8 cellular contexts compared by ENCODE assay signal in genomic region chr14:104563742-104564615, GRCh38. TPM values are rescaled to one million over a fixed set of nuclear protein-coding genes. Genes with fewer than 3 reads are reported as not detected.
A peak's percentile ranks its signal among the peaks of the same experiment; 100 is the strongest.
DNase-seq lines count a peak whose midpoint lies in the region; ATAC-seq and TF ChIP-seq lines count a peak whose summit lies in the region.

No MANE protein-coding gene starts in this region.

- ATAC-seq in gastroesophageal sphincter (peak; percentile 59), GM19467 (IDR thresholded peaks at IDR 0.05; ENCODE audit: unreplicated experiment) (no peak)

- DNase-seq in CD1c-positive myeloid dendritic cell (ENCODE audit: extremely low spot score) (peak; percentile 33), HT-29 (ENCODE audit: low spot score) (peak; percentile 68), RPMI8226 (peak; percentile 71), activated gamma-delta T cell (lab: John Stamatoyannopoulos, UW) (peak; percentile 30), ovary (peak; percentile 62 to 84 (median 81)), tibial nerve (ENCODE audit: low spot score in 2 of 2) (peak in 1 of 2 donors; percentile 60)

- H3K27ac ChIP-seq in gastroesophageal sphincter (no peak overlapping the region), ovary (no peak overlapping the region), tibial nerve (no peak overlapping the region)

- H3K36me3 ChIP-seq in gastroesophageal sphincter: no peaks in the 10 kb centered on the region
- H3K36me3 ChIP-seq in ovary: no peaks in the 10 kb centered on the region
- H3K36me3 ChIP-seq in tibial nerve: no peaks in the 10 kb centered on the region

- WGBS in gastroesophageal sphincter (ENCODE audit: low coverage in 1 of 2), 2 donors: 0 to 15% methylated on average over 5 of the region's 27 CpGs
- WGBS in ovary, 3 donors: 3 to 6% (median 6%) methylated on average over 27 of the region's 27 CpGs
- WGBS in tibial nerve, 2 donors: 2 to 7% methylated on average over 20 to 24 of the region's 27 CpGs

- H3K9me3 ChIP-seq in gastroesophageal sphincter (no peaks in the 10 kb centered on the region), ovary (no peaks in the 10 kb centered on the region), tibial nerve (no peaks in the 10 kb centered on the region)

- no peak for TF ChIP-seq POLR2A in gastroesophageal sphincter (IDR thresholded peaks at IDR 0.05)
- TF ChIP-seq POLR2A in ovary (IDR thresholded peaks at IDR 0.05): peak; percentile 21
- TF ChIP-seq POLR2A in tibial nerve (IDR thresholded peaks at IDR 0.05): no peak

- TF ChIP-seq EP300 in gastroesophageal sphincter (IDR thresholded peaks at IDR 0.05) (no peak), ovary (IDR thresholded peaks at IDR 0.05) (no peak), tibial nerve (IDR thresholded peaks at IDR 0.05) (no peak)

- H3K27me3 ChIP-seq in gastroesophageal sphincter (peaks cover 84% of the 10 kb centered on the region), ovary (no peaks in the 10 kb centered on the region), tibial nerve (peaks cover 0 to 39% of the 10 kb centered on the region in 2 donors)

- TF ChIP-seq CTCF in gastroesophageal sphincter (IDR thresholded peaks at IDR 0.05) (peak in 3 of 4 experiments; percentile 54 to 89 (median 84)), ovary (IDR thresholded peaks at IDR 0.05) (peak; percentile 79 to 92 (median 90)), tibial nerve (IDR thresholded peaks at IDR 0.05) (peak; percentile 64 to 89 (median 76))

- H3K4me3 ChIP-seq in gastroesophageal sphincter (no peak overlapping the region), ovary (no peak overlapping the region), tibial nerve (no peak overlapping the region)

- H3K4me1 ChIP-seq in gastroesophageal sphincter: peaks cover 0 to 12% (median 3%) of the 10 kb centered on the region in 3 donors
- H3K4me1 ChIP-seq in ovary (ENCODE audit: insufficient read depth): no peaks in the 10 kb centered on the region
- H3K4me1 ChIP-seq in tibial nerve: peaks cover 0 to 13% (median 0%) of the 10 kb centered on the region in 4 donors

- intact Hi-C loops in ovary (cut with DNase I): loop anchor here (2.0 to 10.0 kb wide), 4 partner anchors 427 to 487 kb away; partner anchors contain the start of genes KIF26A (in 2 of the 4) and ASPG (in 1 of the 4)

RNA-seq across cellular contexts. Expression of gene C14orf180, which starts 15.6 kb away (rescaled TPM):
- 0.38 and 1.5 TPM in 2 replicates for total RNA-seq in HT-29 (2014; rRNA removed; shearing (Covaris generic))
- total RNA-seq in gastroesophageal sphincter (under 1 TPM in 2 of 4 donors, not detected in 2; 0.54 to 0.78 TPM), ovary (under 1 TPM in 5 of 7 donors, not detected in 2; 0.12 to 0.40 (median 0.13) TPM), tibial nerve (10 to 100 TPM in 2 of 4 donors, 1 to 10 TPM in 2; 6.1 to 31.2 (median 11.1) TPM)
- under 1 TPM; 0.12 to 0.35 TPM for polyA plus RNA-seq in ovary

RNA-seq across cellular contexts. Expression of gene TMEM179, which starts 40.6 kb away (rescaled TPM):
- total RNA-seq in HT-29 (2014; rRNA removed; shearing (Covaris generic)): not detected in 2 replicates
- total RNA-seq in gastroesophageal sphincter (1 to 10 TPM in 1 of 4 donors, under 1 TPM in 3; 0.46 to 1.9 (median 0.72) TPM), ovary (under 1 TPM in 1 of 7 donors, not detected in 6; 0.30 TPM), tibial nerve (under 1 TPM in 3 of 4 donors, not detected in 1; 0.66 to 0.84 (median 0.78) TPM)
- under 1 TPM; 0.19 to 0.22 TPM for polyA plus RNA-seq in ovary
